ENCODE assay signal across 1 cellular context in the genomic region with DNA sequence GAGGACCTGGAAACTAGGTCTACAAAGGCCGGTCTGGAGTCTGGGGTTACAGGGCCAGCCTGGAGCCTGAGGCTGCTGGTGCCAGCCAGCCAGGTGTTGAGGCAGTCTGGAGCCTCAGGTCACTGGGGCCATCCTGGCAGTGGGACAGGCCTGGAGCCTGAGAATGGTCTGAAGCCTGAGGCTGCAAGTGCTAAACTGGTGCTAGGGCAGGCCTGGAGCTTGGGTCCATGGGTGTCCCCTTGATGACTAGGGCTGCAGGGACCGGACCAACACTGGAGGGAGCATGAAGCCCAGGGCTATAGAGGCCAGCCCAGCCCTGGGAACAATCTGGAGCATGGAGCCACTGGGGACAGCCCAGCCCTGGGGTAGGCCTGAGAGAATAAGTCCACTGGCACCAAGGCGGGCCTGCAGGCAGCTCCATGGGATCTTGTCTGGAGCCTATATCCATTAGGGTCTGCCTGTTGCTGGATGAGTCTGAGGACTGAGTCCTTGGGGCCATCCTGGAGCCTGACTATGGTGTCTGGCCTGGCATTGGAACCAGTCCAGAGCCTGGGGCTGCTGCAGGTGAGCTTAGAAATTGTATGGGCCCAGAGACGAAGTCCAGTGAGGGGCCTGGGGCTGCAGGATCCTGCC.
TF ChIP-seq lines count a peak whose summit lies in the region.

No MANE protein-coding gene starts in this region.

TF ChIP-seq in H1, 55 proteins besides CTCF, POLR2A, EP300 and RAD21:
- TF ChIP-seq, protein P1, sequence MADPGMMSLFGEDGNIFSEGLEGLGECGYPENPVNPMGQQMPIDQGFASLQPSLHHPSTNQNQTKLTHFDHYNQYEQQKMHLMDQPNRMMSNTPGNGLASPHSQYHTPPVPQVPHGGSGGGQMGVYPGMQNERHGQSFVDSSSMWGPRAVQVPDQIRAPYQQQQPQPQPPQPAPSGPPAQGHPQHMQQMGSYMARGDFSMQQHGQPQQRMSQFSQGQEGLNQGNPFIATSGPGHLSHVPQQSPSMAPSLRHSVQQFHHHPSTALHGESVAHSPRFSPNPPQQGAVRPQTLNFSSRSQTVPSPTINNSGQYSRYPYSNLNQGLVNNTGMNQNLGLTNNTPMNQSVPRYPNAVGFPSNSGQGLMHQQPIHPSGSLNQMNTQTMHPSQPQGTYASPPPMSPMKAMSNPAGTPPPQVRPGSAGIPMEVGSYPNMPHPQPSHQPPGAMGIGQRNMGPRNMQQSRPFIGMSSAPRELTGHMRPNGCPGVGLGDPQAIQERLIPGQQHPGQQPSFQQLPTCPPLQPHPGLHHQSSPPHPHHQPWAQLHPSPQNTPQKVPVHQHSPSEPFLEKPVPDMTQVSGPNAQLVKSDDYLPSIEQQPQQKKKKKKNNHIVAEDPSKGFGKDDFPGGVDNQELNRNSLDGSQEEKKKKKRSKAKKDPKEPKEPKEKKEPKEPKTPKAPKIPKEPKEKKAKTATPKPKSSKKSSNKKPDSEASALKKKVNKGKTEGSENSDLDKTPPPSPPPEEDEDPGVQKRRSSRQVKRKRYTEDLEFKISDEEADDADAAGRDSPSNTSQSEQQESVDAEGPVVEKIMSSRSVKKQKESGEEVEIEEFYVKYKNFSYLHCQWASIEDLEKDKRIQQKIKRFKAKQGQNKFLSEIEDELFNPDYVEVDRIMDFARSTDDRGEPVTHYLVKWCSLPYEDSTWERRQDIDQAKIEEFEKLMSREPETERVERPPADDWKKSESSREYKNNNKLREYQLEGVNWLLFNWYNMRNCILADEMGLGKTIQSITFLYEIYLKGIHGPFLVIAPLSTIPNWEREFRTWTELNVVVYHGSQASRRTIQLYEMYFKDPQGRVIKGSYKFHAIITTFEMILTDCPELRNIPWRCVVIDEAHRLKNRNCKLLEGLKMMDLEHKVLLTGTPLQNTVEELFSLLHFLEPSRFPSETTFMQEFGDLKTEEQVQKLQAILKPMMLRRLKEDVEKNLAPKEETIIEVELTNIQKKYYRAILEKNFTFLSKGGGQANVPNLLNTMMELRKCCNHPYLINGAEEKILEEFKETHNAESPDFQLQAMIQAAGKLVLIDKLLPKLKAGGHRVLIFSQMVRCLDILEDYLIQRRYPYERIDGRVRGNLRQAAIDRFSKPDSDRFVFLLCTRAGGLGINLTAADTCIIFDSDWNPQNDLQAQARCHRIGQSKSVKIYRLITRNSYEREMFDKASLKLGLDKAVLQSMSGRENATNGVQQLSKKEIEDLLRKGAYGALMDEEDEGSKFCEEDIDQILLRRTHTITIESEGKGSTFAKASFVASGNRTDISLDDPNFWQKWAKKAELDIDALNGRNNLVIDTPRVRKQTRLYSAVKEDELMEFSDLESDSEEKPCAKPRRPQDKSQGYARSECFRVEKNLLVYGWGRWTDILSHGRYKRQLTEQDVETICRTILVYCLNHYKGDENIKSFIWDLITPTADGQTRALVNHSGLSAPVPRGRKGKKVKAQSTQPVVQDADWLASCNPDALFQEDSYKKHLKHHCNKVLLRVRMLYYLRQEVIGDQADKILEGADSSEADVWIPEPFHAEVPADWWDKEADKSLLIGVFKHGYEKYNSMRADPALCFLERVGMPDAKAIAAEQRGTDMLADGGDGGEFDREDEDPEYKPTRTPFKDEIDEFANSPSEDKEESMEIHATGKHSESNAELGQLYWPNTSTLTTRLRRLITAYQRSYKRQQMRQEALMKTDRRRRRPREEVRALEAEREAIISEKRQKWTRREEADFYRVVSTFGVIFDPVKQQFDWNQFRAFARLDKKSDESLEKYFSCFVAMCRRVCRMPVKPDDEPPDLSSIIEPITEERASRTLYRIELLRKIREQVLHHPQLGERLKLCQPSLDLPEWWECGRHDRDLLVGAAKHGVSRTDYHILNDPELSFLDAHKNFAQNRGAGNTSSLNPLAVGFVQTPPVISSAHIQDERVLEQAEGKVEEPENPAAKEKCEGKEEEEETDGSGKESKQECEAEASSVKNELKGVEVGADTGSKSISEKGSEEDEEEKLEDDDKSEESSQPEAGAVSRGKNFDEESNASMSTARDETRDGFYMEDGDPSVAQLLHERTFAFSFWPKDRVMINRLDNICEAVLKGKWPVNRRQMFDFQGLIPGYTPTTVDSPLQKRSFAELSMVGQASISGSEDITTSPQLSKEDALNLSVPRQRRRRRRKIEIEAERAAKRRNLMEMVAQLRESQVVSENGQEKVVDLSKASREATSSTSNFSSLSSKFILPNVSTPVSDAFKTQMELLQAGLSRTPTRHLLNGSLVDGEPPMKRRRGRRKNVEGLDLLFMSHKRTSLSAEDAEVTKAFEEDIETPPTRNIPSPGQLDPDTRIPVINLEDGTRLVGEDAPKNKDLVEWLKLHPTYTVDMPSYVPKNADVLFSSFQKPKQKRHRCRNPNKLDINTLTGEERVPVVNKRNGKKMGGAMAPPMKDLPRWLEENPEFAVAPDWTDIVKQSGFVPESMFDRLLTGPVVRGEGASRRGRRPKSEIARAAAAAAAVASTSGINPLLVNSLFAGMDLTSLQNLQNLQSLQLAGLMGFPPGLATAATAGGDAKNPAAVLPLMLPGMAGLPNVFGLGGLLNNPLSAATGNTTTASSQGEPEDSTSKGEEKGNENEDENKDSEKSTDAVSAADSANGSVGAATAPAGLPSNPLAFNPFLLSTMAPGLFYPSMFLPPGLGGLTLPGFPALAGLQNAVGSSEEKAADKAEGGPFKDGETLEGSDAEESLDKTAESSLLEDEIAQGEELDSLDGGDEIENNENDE (IDR thresholded peaks at IDR 0.05; ENCODE audit: insufficient replicate concordance, low read length), result no peak
- TF ChIP-seq GABPA (IDR thresholded peaks at IDR 0.05; ENCODE audit: borderline replicate concordance, insufficient read depth, low read length) (no peak), SP4 (IDR thresholded peaks at IDR 0.05; ENCODE audit: low read length) (no peak), KDM1A (IDR thresholded peaks at IDR 0.05; ENCODE audit: borderline replicate concordance, low read length) (no peak), YY1 (IDR thresholded peaks at IDR 0.05; ENCODE audit: low read depth, low read length) (no peak), TEAD4 (IDR thresholded peaks at IDR 0.05; ENCODE audit: low read depth, low read length) (no peak), FOSL1 (IDR thresholded peaks at IDR 0.05; ENCODE audit: insufficient read depth, low read depth, low read length) (no peak), CHD1 (IDR thresholded peaks at IDR 0.05; ENCODE audit: low read depth, low read length) (no peak), SUZ12 (IDR thresholded peaks at IDR 0.05; ENCODE audit: low read length) (no peak), RXRA (IDR thresholded peaks at IDR 0.05; ENCODE audit: insufficient read depth, low read depth, low read length) (no peak), CTBP2 (IDR thresholded peaks at IDR 0.05; ENCODE audit: borderline replicate concordance, insufficient read depth, insufficient read length, low read length) (no peak), TCF12 (IDR thresholded peaks at IDR 0.05; ENCODE audit: low read depth, low read length) (no peak), POLR2AphosphoS5 (IDR thresholded peaks at IDR 0.05; ENCODE audit: low read depth, low read length) (no peak), PHF8 (conservative IDR thresholded peaks at IDR 0.05; ENCODE audit: low read depth, low read length) (no peak), CREB1 (IDR thresholded peaks at IDR 0.05) (no peak), HDAC6 (IDR thresholded peaks at IDR 0.05; ENCODE audit: low read depth, low read length) (no peak), RBBP5 (IDR thresholded peaks at IDR 0.05; ENCODE audit: borderline replicate concordance, low read depth, low read length) (no peak), SIN3A (conservative IDR thresholded peaks at IDR 0.05 in 1 of 2, IDR thresholded peaks at IDR 0.05 in 1 of 2; ENCODE audit: low read depth in 1 of 2, low read length in 2 of 2) (no peak)
- TF ChIP-seq, protein P2, sequence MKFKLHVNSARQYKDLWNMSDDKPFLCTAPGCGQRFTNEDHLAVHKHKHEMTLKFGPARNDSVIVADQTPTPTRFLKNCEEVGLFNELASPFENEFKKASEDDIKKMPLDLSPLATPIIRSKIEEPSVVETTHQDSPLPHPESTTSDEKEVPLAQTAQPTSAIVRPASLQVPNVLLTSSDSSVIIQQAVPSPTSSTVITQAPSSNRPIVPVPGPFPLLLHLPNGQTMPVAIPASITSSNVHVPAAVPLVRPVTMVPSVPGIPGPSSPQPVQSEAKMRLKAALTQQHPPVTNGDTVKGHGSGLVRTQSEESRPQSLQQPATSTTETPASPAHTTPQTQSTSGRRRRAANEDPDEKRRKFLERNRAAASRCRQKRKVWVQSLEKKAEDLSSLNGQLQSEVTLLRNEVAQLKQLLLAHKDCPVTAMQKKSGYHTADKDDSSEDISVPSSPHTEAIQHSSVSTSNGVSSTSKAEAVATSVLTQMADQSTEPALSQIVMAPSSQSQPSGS (IDR thresholded peaks at IDR 0.05; ENCODE audit: low read length), result no peak
- TF ChIP-seq, protein P3, sequence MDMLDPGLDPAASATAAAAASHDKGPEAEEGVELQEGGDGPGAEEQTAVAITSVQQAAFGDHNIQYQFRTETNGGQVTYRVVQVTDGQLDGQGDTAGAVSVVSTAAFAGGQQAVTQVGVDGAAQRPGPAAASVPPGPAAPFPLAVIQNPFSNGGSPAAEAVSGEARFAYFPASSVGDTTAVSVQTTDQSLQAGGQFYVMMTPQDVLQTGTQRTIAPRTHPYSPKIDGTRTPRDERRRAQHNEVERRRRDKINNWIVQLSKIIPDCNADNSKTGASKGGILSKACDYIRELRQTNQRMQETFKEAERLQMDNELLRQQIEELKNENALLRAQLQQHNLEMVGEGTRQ (IDR thresholded peaks at IDR 0.05; ENCODE audit: low read length), result no peak
TF ChIP-seq in H1: peak in this region for 0.
